In the genomic region with DNA sequence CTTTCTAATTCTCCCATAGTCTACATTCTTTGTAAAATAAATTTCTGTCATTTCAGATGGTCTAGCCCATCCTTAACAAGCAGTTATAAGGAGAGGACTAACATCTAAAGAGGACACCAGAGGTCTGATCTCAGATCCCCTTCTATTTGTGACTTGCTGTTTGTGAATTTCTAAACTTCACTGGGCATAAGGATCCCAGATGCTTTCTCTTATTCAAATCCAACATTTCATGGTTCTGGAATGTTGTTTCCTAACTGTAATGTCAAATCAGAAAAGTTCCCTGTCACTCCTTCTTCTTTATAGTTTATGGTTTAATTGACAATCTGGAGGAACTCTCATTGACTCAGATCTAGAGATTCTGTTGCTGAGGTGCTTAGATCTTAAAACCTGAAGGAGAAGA, we compare ENCODE assay signal across 23 cellular contexts.
"Had no signal": no experiment of that assay in that cellular context is flagged by ENCODE, and none has a peak within 500 bp of the region (broad histone marks: within the 10 kb centered on the region; RNA-seq: fewer than 3 reads in every experiment).

No MANE protein-coding gene starts in this region.

- H3K4me1 ChIP-seq: spleen, thyroid gland had no signal

- H3K4me3 Mint-ChIP-seq: activated CD8-positive, alpha-beta T cell treated with anti-CD3 and anti-CD28 coated beads, Interleukin-2, amount 10 ng/mL, durations not matched to agents 7 days and 5 days; activated naive CD4-positive, alpha-beta T cell treated with anti-CD3 and anti-CD28 coated beads, Interleukin-2, amount 50 U/mL, for 24 hours; activated T-helper 1 cell treated with anti-CD3 and anti-CD28 coated beads, Interleukin-12 subunit alpha, Interleukin-12 subunit beta, Interleukin-2, Interleukin-4 antibody, amounts not matched to agents 30 ng/mL and 10 ng/mL and 1 ng/mL, durations not matched to agents 14 hours and 24 hours and 36 hours; dendritic cell treated with granulocyte-macrophage colony-stimulating factor and Interleukin-4, amounts not matched to agents 40 ng/mL and 50 ng/mL, for 4 days; naive B cell; neural crest cell had no signal

- H3K36me3 ChIP-seq: brain microvascular endothelial cell, spleen, thyroid gland had no signal

- H3K27me3 ChIP-seq: brain microvascular endothelial cell, spleen, thyroid gland had no signal

- DNase-seq: activated CD4-positive, alpha-beta T cell treated with anti-CD3 and anti-CD28 coated beads for 1 hour; activated CD4-positive, alpha-beta T cell treated with anti-CD3 and anti-CD28 coated beads, Interleukin-2, amount 50 U/mL, for 1 hour; activated CD8-positive, alpha-beta T cell treated with anti-CD3 and anti-CD28 coated beads, Interleukin-2, amount 10 ng/mL, durations not matched to agents 7 days and 5 days; activated gamma-delta T cell treated with Interleukin-2 at 50 U/mL for 16 hours; aorta; brain microvascular endothelial cell; caudate nucleus; effector CD4-positive, alpha-beta T cell; erythroblast; left colon; mesendoderm; naive B cell; retina; spleen; stimulated activated CD4-positive, alpha-beta T cell treated with anti-CD3 and anti-CD28 coated beads, Interleukin-4, amount 100 ng/mL, for 24 hours; stimulated activated naive CD8-positive, alpha-beta T cell treated with anti-CD3 and anti-CD28 coated beads, Interleukin-15, Interleukin-2, amounts not matched to agents 100 U/mL and 50 U/mL, for 24 hours; T-helper 1 cell; T-helper 9 cell; thyroid gland had no signal

- H3K27ac Mint-ChIP-seq: activated CD8-positive, alpha-beta T cell treated with anti-CD3 and anti-CD28 coated beads, Interleukin-2, amount 10 ng/mL, durations not matched to agents 7 days and 5 days; activated naive CD4-positive, alpha-beta T cell treated with anti-CD3 and anti-CD28 coated beads, Interleukin-2, amount 50 U/mL, for 24 hours; activated T-helper 1 cell treated with anti-CD3 and anti-CD28 coated beads, Interleukin-12 subunit alpha, Interleukin-12 subunit beta, Interleukin-2, Interleukin-4 antibody, amounts not matched to agents 30 ng/mL and 10 ng/mL and 1 ng/mL, durations not matched to agents 14 hours and 24 hours and 36 hours; dendritic cell treated with granulocyte-macrophage colony-stimulating factor and Interleukin-4, amounts not matched to agents 40 ng/mL and 50 ng/mL, for 4 days; naive B cell had no signal

- H3K9me3 Mint-ChIP-seq: activated naive CD4-positive, alpha-beta T cell treated with anti-CD3 and anti-CD28 coated beads, Interleukin-2, amount 50 U/mL, for 24 hours; activated T-helper 1 cell treated with anti-CD3 and anti-CD28 coated beads, Interleukin-12 subunit alpha, Interleukin-12 subunit beta, Interleukin-2, Interleukin-4 antibody, amounts not matched to agents 30 ng/mL and 10 ng/mL and 1 ng/mL, durations not matched to agents 14 hours and 24 hours and 36 hours had no signal

- H3K9me3 ChIP-seq: spleen, thyroid gland had no signal

- H3K36me3 Mint-ChIP-seq: activated naive CD4-positive, alpha-beta T cell treated with anti-CD3 and anti-CD28 coated beads, Interleukin-2, amount 50 U/mL, for 24 hours; naive B cell had no signal

- ATAC-seq: activated CD8-positive, alpha-beta T cell treated with anti-CD3 and anti-CD28 coated beads, Interleukin-2, amount 10 ng/mL, durations not matched to agents 7 days and 5 days; left colon; stimulated activated naive CD8-positive, alpha-beta T cell treated with anti-CD3 and anti-CD28 coated beads, Interleukin-15, Interleukin-2, amounts not matched to agents 100 U/mL and 50 U/mL, for 24 hours had no signal

- H3K4me3 ChIP-seq: spleen, thyroid gland had no signal

- H3K27ac ChIP-seq: brain microvascular endothelial cell, thyroid gland had no signal

- H3K4me1 Mint-ChIP-seq: activated naive CD4-positive, alpha-beta T cell treated with anti-CD3 and anti-CD28 coated beads, Interleukin-2, amount 50 U/mL, for 24 hours; naive B cell had no signal

- H3K27me3 Mint-ChIP-seq: activated naive CD4-positive, alpha-beta T cell treated with anti-CD3 and anti-CD28 coated beads, Interleukin-2, amount 50 U/mL, for 24 hours; dendritic cell treated with granulocyte-macrophage colony-stimulating factor and Interleukin-4, amounts not matched to agents 40 ng/mL and 50 ng/mL, for 4 days had no signal
